In the genomic region with DNA sequence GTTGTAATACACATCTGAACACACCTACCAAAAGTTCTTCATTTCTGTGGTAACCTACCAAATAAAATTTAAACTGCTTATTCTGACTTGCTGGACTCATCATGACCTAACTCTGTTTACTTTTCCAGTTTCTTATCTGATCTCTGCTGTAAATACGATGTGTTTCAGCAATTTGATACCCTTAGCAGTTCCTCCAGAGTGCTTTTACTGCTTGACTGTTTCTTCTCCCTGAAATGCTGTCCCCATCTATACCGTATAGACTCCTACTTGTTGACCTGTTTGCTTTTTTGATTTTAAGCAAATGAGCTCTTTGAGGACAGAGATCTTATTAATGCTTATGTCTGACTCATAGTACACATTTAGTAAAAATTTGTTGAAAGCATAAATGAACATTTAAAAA, we compare ENCODE assay signal across 1 cellular context.
TF ChIP-seq lines count a peak whose summit lies in the region.

No MANE protein-coding gene starts in this region.

TF ChIP-seq in K562, 482 proteins besides CTCF, POLR2A, EP300 and RAD21 (continued from another document):
- TF ChIP-seq, protein P1, sequence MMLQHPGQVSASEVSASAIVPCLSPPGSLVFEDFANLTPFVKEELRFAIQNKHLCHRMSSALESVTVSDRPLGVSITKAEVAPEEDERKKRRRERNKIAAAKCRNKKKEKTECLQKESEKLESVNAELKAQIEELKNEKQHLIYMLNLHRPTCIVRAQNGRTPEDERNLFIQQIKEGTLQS (IDR thresholded peaks at IDR 0.05), result peak; percentile 23; the same call in 1 of the 2 replicates
- TF ChIP-seq, protein P1 (CRISPR knock-in tag; conservative IDR thresholded peaks at IDR 0.05), result no peak
- TF ChIP-seq, protein P2, sequence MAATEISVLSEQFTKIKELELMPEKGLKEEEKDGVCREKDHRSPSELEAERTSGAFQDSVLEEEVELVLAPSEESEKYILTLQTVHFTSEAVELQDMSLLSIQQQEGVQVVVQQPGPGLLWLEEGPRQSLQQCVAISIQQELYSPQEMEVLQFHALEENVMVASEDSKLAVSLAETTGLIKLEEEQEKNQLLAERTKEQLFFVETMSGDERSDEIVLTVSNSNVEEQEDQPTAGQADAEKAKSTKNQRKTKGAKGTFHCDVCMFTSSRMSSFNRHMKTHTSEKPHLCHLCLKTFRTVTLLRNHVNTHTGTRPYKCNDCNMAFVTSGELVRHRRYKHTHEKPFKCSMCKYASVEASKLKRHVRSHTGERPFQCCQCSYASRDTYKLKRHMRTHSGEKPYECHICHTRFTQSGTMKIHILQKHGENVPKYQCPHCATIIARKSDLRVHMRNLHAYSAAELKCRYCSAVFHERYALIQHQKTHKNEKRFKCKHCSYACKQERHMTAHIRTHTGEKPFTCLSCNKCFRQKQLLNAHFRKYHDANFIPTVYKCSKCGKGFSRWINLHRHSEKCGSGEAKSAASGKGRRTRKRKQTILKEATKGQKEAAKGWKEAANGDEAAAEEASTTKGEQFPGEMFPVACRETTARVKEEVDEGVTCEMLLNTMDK (IDR thresholded peaks at IDR 0.05; ENCODE audit: borderline replicate concordance, insufficient read depth, low read depth, low read length, poor library complexity, severe bottlenecking), result no peak
